ENCODE assay signal across 8 cellular contexts in genomic region chr9:33473643-33474352, GRCh38. TPM values are rescaled to one million over a fixed set of nuclear protein-coding genes. Genes with fewer than 3 reads are reported as not detected.
DNase-seq lines count a peak whose midpoint lies in the region; ATAC-seq, FAIRE-seq and TF ChIP-seq lines count a peak whose summit lies in the region.

NOL6 (minus strand) TSS chr9:33473924; CDS start chr9:33473842, 82 bp downstream.

- peak; percentile 99 for ATAC-seq in GM19438 (IDR thresholded peaks at IDR 0.05; ENCODE audit: low read depth, unreplicated experiment)
- peak; percentile 87 for ATAC-seq in HG03575 (IDR thresholded peaks at IDR 0.05; ENCODE audit: extremely low read depth, insufficient number of reproducible peaks, low FRiP score, unreplicated experiment)
- ATAC-seq in HepG2 = peak; percentile 100

- peaks cover 18% of the 10 kb centered on the region for H3K79me2 ChIP-seq in HepG2 (ENCODE audit: insufficient read depth, low read length)

- intact Hi-C loops in activated CD4-positive, alpha-beta memory T cell treated with anti-CD3 and anti-CD28 coated beads for 36 hours (cut with micrococcal nuclease) = loop anchor here (1.0 to 5.0 kb wide), 7 partner anchors 15 to 574 kb away; partner anchors contain the start of genes AQP7, BAG1, NFX1 and UBAP2
- intact Hi-C loops in HepG2 (cut with micrococcal nuclease; ENCODE audit: unreplicated experiment) = loop anchor here (2.0 kb wide), 1 partner anchor 183 kb away; the partner anchor contains the start of gene NFX1

- no peaks in the 10 kb centered on the region for H3K9me3 ChIP-seq in HepG2 (ENCODE audit: low read length)

- peaks cover 24% of the 10 kb centered on the region for H3K36me3 Mint-ChIP-seq in activated CD4-positive, alpha-beta memory T cell treated with anti-CD3 and anti-CD28 coated beads for 36 hours

- BruUV-seq in HepG2 (replicated peaks; lab: Mats Ljungman, UMichigan) = no TSS peak

- H3K36me3 ChIP-seq in HepG2 (replicated peaks in 1 of 2; ENCODE audit: control insufficient read depth in 1 of 2, insufficient read depth in 2 of 2, low read length in 2 of 2) = peaks cover 14 to 25% of the 10 kb centered on the region in 2 experiments; a peak in 4 of 5 replicates

- no peaks in the 10 kb centered on the region for H3K27me3 Mint-ChIP-seq in activated CD4-positive, alpha-beta memory T cell treated with anti-CD3 and anti-CD28 coated beads for 36 hours

- 0% methylated on average over 16 of the region's 32 CpGs for WGBS in HepG2 (ENCODE audit: low lambda C conversion rate)

- no peaks in the 10 kb centered on the region for H3K9me3 Mint-ChIP-seq in activated CD4-positive, alpha-beta memory T cell treated with anti-CD3 and anti-CD28 coated beads for 36 hours

- in situ Hi-C loops in HepG2 (cut with HindIII; ENCODE audit: extremely low pct_ligation_motif_present, low pct_unique_long_range_greater_than_20kb) = no loop called here

- TF ChIP-seq POLR2A in HepG2 (IDR thresholded peaks at IDR 0.05; ENCODE audit: insufficient read depth in 1 of 2, low read depth in 2 of 2, low read length in 2 of 2) = peak; percentile 74 to 85

- peak within 1 kb of the TSS; percentile 55 for H3K27ac ChIP-seq in HepG2 (ENCODE audit: extremely low read length, insufficient read depth, low read length)

- FAIRE-seq in HepG2 (lab: Jason Lieb, UNC) = peak; percentile 92

- TF ChIP-seq RAD21 in HepG2 (CRISPR knock-in tag; IDR thresholded peaks at IDR 0.05) = no peak

- POLR2A ChIA-PET in activated CD4-positive, alpha-beta memory T cell treated with anti-CD3 and anti-CD28 coated beads for 36 hours (lab: Charles Lee) = interaction anchor here (0.5 to 2.4 kb wide), 9 partner anchors 9 to 909 kb away, joined by 3 to 12 read pairs (median 5); partner anchors contain the start of genes AQP3 and NFX1
- POLR2A ChIA-PET in HepG2 (lab: Yijun Ruan, JAX) = interaction anchor here (0.6 to 2.9 kb wide), 22 partner anchors 8 to 433 kb away, joined by 3 to 17 read pairs (median 5); partner anchors contain the start of genes AQP3, BAG1, CHMP5 and NFX1

- H3K4me1 Mint-ChIP-seq in activated CD4-positive, alpha-beta memory T cell treated with anti-CD3 and anti-CD28 coated beads for 36 hours (ENCODE audit: low read depth) = peaks cover 24% of the 10 kb centered on the region

- peak within 1 kb of the TSS; percentile 81 for H3K9ac ChIP-seq in HepG2 (ENCODE audit: insufficient read depth, low read depth, low read length)

- TF ChIP-seq CTCF in HepG2 (CRISPR knock-in tag; IDR thresholded peaks at IDR 0.05) = no peak

- CTCF ChIA-PET in activated CD4-positive, alpha-beta memory T cell treated with anti-CD3 and anti-CD28 coated beads for 36 hours (lab: Charles Lee) = interaction anchor here (0.7 to 20.4 kb wide), 12 partner anchors 9 to 187 kb away, joined by 3 to 386 read pairs (median 6); partner anchors contain the start of genes ANKRD18B, AQP3, AQP7 and NFX1
- CTCF ChIA-PET in HepG2 (lab: Yijun Ruan, JAX; ENCODE audit: low intra/inter-chr PET ratio, low total read pairs) = no interaction called here

- H3K4me1 ChIP-seq in HepG2 (ENCODE audit: insufficient read depth, low read length) = peaks cover 17% of the 10 kb centered on the region

- H3K4me3 ChIP-seq in HepG2 (replicated peaks in 1 of 3; ENCODE audit: insufficient read depth in 1 of 3, low read depth in 2 of 3, low read length in 3 of 3) = peak within 1 kb of the TSS; percentile 86 to 96 (median 93)

- H3K27ac Mint-ChIP-seq in activated CD4-positive, alpha-beta memory T cell treated with anti-CD3 and anti-CD28 coated beads for 36 hours = peak within 1 kb of the TSS; percentile 93

- no peak for TF ChIP-seq EP300 in HepG2 (IDR thresholded peaks at IDR 0.05; ENCODE audit: low read depth in 2 of 2, low read length in 2 of 2)
- TF ChIP-seq EP300 in HepG2 (CRISPR knock-in tag; IDR thresholded peaks at IDR 0.05; ENCODE audit: borderline replicate concordance) = no peak

- no peaks in the 10 kb centered on the region; a peak in 1 of 5 replicates for H3K27me3 ChIP-seq in HepG2 (ENCODE audit: control insufficient read depth in 1 of 2, insufficient read depth in 2 of 2, low read length in 2 of 2)

- peak within 1 kb of the TSS; percentile 72 for H2AFZ ChIP-seq in HepG2 (ENCODE audit: low read length)

- DNase-seq in CD1c-positive myeloid dendritic cell (ENCODE audit: extremely low spot score) (peak; percentile 100), NCI-H82 treated with DMSO at 0.1 percent for 48 hours (lab: John Stamatoyannopoulos, UW; ENCODE audit: unreplicated experiment) (peak; percentile 95), dermis microvascular lymphatic vessel endothelial cell (ENCODE audit: low read depth in 2 of 2) (peak; percentile 99), HepG2 (ENCODE audit: low spot score) (peak; percentile 98)
- DNase-seq in activated CD4-positive, alpha-beta memory T cell treated with anti-CD3 and anti-CD28 coated beads for 36 hours = peak; percentile 99
- peak; percentile 96 for DNase-seq in stimulated activated CD4-positive, alpha-beta T cell treated with anti-CD3 and anti-CD28 coated beads, Interleukin-4, amount 100 ng/mL, for 1 hour

- peak within 1 kb of the TSS; percentile 99 for H3K4me3 Mint-ChIP-seq in activated CD4-positive, alpha-beta memory T cell treated with anti-CD3 and anti-CD28 coated beads for 36 hours

- H3K4me2 ChIP-seq in HepG2 (ENCODE audit: low read depth, low read length) = peak within 1 kb of the TSS; percentile 92

- no peaks in the 10 kb centered on the region for H4K20me1 ChIP-seq in HepG2 (ENCODE audit: insufficient read depth, low read length)

TF ChIP-seq in HepG2, 621 proteins besides CTCF, POLR2A, EP300 and RAD21 (continues in another document):
- TF ChIP-seq ZNF788 (CRISPR knock-in tag; IDR thresholded peaks at IDR 0.05; ENCODE audit: borderline replicate concordance) (0 out of 2 replicates have a peak, but pooled peaks have one; percentile 51), ETV5 (CRISPR knock-in tag; IDR thresholded peaks at IDR 0.05; ENCODE audit: borderline replicate concordance) (peak; percentile 52), SP4 (CRISPR knock-in tag; IDR thresholded peaks at IDR 0.05) (peak; percentile 98), ZNF558 (CRISPR knock-in tag; IDR thresholded peaks at IDR 0.05; ENCODE audit: borderline replicate concordance) (0 out of 2 replicates have a peak, but pooled peaks have one; percentile 31), HDAC2 (CRISPR knock-in tag; IDR thresholded peaks at IDR 0.05) (peak; percentile 71), KMT2B (CRISPR knock-in tag; IDR thresholded peaks at IDR 0.05) (peak; percentile 75; the same call in 1 of the 2 replicates), MIXL1 (CRISPR knock-in tag; IDR thresholded peaks at IDR 0.05) (peak; percentile 57; the same call in 1 of the 2 replicates), NKX3-1 (CRISPR knock-in tag; IDR thresholded peaks at IDR 0.05) (0 out of 2 replicates have a peak, but pooled peaks have one; percentile 19), BORCS8-MEF2B (CRISPR knock-in tag; IDR thresholded peaks at IDR 0.05) (0 out of 2 replicates have a peak, but pooled peaks have one; percentile 42), ZNF746 (CRISPR knock-in tag; IDR thresholded peaks at IDR 0.05) (0 out of 2 replicates have a peak, but pooled peaks have one; percentile 47), SPEN (CRISPR knock-in tag; IDR thresholded peaks at IDR 0.05; ENCODE audit: low read depth) (peak; percentile 94), MAZ (IDR thresholded peaks at IDR 0.05; ENCODE audit: borderline replicate concordance, low read depth, low read length) (no peak), MAZ (CRISPR knock-in tag; IDR thresholded peaks at IDR 0.05; ENCODE audit: low read depth) (peak; percentile 63), ZIK1 (CRISPR knock-in tag; IDR thresholded peaks at IDR 0.05; ENCODE audit: borderline replicate concordance, low read depth) (0 out of 2 replicates have a peak, but pooled peaks have one; percentile 19), FOXA3 (CRISPR knock-in tag; IDR thresholded peaks at IDR 0.05) (peak; percentile 37; the same call in 1 of the 2 replicates), ARHGAP35 (CRISPR knock-in tag; IDR thresholded peaks at IDR 0.05; ENCODE audit: borderline replicate concordance) (peak; percentile 72; the same call in 1 of the 2 replicates)

RNA-seq across cellular contexts. Expression of gene NOL6, which starts in this region (rescaled TPM):
- total RNA-seq in activated CD4-positive, alpha-beta memory T cell treated with anti-CD3 and anti-CD28 coated beads for 36 hours = 10 to 100 TPM; 38.1 to 39.7 TPM
- 11.7 and 17.2 TPM in 2 replicates for total RNA-seq in dermis microvascular lymphatic vessel endothelial cell
- total RNA-seq in HepG2 (2016; rRNA removed; fragmentation: Illumina TruSeq; extraction: Trizol) = 28.6 and 30.2 TPM in 2 replicates
- total RNA-seq in HepG2 (2016; cell fraction: cytosol; rRNA removed; fragmentation: Illumina TruSeq; extraction: Trizol; ENCODE audit: low read depth) = 2.8 and 3.9 TPM in 2 replicates
- 22.1 and 31.4 TPM in 2 replicates for total RNA-seq in HepG2 (2016; cell fraction: insoluble cytoplasmic fraction; rRNA removed; fragmentation: Illumina TruSeq; extraction: Trizol)
- 9.8 and 10.2 TPM in 2 replicates for total RNA-seq in HepG2 (2016; cell fraction: membrane; rRNA removed; fragmentation: Illumina TruSeq; extraction: Trizol)
- 23.4 and 29.5 TPM in 2 replicates for total RNA-seq in HepG2 (2016; cell fraction: nucleus; rRNA removed; fragmentation: Illumina TruSeq; extraction: Trizol)
- polyA plus RNA-seq in HepG2 (2011; rRNA removed) = 17.0 and 23.0 TPM in 2 replicates
- 9.7 and 9.8 TPM in 2 replicates for polyA plus RNA-seq in HepG2 (2011; cell fraction: cytosol; rRNA removed)
- polyA plus RNA-seq in HepG2 (2011; cell fraction: nucleus; rRNA removed) = 48.7 and 50.3 TPM in 2 replicates
- polyA plus RNA-seq in HepG2 (2012) = 14.2 and 17.1 TPM in 2 replicates
- 2.5 and 2.9 TPM in 2 replicates for polyA plus RNA-seq in HepG2 (2016; cell fraction: cytosol; fragmentation: Illumina TruSeq; extraction: Trizol; ENCODE audit: low read depth)
- 22.0 and 27.2 TPM in 2 replicates for polyA plus RNA-seq in HepG2 (2016; cell fraction: insoluble cytoplasmic fraction; fragmentation: Illumina TruSeq; extraction: Trizol; ENCODE audit: low read depth)
- 5.3 and 7.6 TPM in 2 replicates for polyA plus RNA-seq in HepG2 (2016; cell fraction: membrane; fragmentation: Illumina TruSeq; extraction: Trizol; ENCODE audit: low read depth)
- 49.3 and 51.6 TPM in 2 replicates for polyA plus RNA-seq in HepG2 (2016; cell fraction: nucleus; fragmentation: Illumina TruSeq; extraction: Trizol; ENCODE audit: insufficient read depth, low read depth)
- polyA minus RNA-seq in HepG2 (2011; rRNA and poly(A)+ RNA removed; ENCODE audit: low replicate concordance) = 38.5 and 95.8 TPM in 2 replicates
- 10.8 and 11.3 TPM in 2 replicates for polyA minus RNA-seq in HepG2 (2011; cell fraction: cytosol; rRNA and poly(A)+ RNA removed)
- polyA minus RNA-seq in HepG2 (2011; cell fraction: nucleus; rRNA and poly(A)+ RNA removed) = 26.0 and 29.8 TPM in 2 replicates

Comparison
In these comparisons a context has a peak if more than half of its experiments do, and no peak if none do; other contexts are left out.
1. Peak in every context shown above with its lines: DNase-seq, ATAC-seq, H3K4me3 ChIP-seq and H3K27ac ChIP-seq.